In the genomic region with DNA sequence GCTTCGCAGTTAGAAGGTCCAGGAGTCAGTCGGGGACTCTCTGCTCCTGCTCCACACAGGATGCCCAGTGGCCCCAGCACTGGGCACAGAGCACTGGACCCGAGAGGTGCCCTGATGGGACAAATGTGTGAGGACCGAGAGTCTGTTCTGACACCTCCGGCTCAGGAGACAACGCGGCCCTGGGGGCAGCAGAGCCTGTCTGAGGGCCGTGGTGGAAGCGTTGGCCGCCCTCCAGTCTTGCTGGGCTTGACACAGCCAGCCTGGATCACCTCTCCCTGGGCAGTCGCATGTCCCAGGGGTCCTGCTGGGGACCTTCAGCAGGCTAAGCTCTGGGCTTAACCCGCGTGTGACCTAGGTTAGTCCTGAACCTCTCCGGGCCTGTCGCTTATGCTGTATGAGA, we compare ENCODE assay signal across 11 cellular contexts.
"Had no signal": no experiment of that assay in that cellular context is flagged by ENCODE, and none has a peak within 500 bp of the region (broad histone marks: within the 10 kb centered on the region; RNA-seq: fewer than 3 reads in every experiment).

No MANE protein-coding gene starts in this region.

- FAIRE-seq: frontal cortex, keratinocyte had no signal

- H3K27ac ChIP-seq: heart right ventricle, left ventricle myocardium inferior, ovary had no signal

- H3K36me3 Mint-ChIP-seq: brain had no signal

- H3K4me3 Mint-ChIP-seq: activated naive CD8-positive, alpha-beta T cell; activated T-cell treated with anti-CD3 and anti-CD28 coated beads, Interleukin-2, amount 50 U/mL, for 4 hours; central memory CD8-positive, alpha-beta T cell; nephron had no signal

- H3K9me3 ChIP-seq: heart right ventricle, left ventricle myocardium inferior, ovary had no signal

- H3K36me3 ChIP-seq: left ventricle myocardium inferior, ovary had no signal

- H3K27me3 ChIP-seq: ovary had no signal

- H3K9me3 Mint-ChIP-seq: activated T-cell treated with anti-CD3 and anti-CD28 coated beads, Interleukin-2, amount 50 U/mL, for 4 hours; brain; central memory CD8-positive, alpha-beta T cell; nephron had no signal

- DNase-seq: cortex of kidney had no signal

- H3K4me3 ChIP-seq: heart right ventricle, left ventricle myocardium inferior, ovary had no signal

- H3K4me1 Mint-ChIP-seq: nephron had no signal

- H3K27ac Mint-ChIP-seq: activated naive CD8-positive, alpha-beta T cell; nephron had no signal
